ENCODE assay signal across 25 cellular contexts in the genomic region with DNA sequence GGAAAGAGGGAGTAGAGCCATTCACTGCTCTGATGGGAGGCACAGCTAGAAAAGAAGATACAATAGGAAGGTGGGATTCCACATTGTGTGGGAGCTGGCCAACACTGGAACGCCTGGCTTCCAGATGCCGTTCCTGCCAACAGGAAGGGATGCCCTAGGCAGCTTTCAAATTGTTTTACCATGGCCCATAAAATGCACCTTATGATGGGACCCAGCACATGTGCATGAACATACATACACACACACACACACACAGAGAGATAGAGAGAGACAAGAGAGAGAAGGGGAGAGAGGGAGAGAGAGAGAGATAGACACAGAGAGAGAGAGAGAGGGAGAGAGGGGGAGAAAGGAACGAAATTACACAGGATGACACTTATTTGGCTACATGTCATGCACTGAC.
A peak's percentile ranks its signal among the peaks of the same experiment; 100 is the strongest.
DNase-seq lines count a peak whose midpoint lies in the region; ATAC-seq, FAIRE-seq and TF ChIP-seq lines count a peak whose summit lies in the region.
"Had no signal": no experiment of that assay in that cellular context is flagged by ENCODE, and none has a peak within 500 bp of the region (broad histone marks: within the 10 kb centered on the region; RNA-seq: fewer than 3 reads in every experiment).

No MANE protein-coding gene starts in this region.

- no peak overlapping the region for H4K8ac ChIP-seq in H1 (ENCODE audit: extremely low read depth, insufficient read depth, low read length)

- H3K79me1 ChIP-seq in H1 (ENCODE audit: low read depth, low read length): no peaks in the 10 kb centered on the region

- TF ChIP-seq CTCF in HEK293 (tag by site-specific recombination; IDR thresholded peaks at IDR 0.05) (no peak), SK-N-SH (IDR thresholded peaks at IDR 0.05) (no peak), H1 (IDR thresholded peaks at IDR 0.05; ENCODE audit: control extremely low read depth in 1 of 3, insufficient read depth in 1 of 3, low read depth in 1 of 3, low read length in 3 of 3) (no peak), thyroid gland (IDR thresholded peaks at IDR 0.05) (no peak)

- no peak overlapping the region for H2BK15ac ChIP-seq in H1 (ENCODE audit: low read length)

- H3K27ac ChIP-seq in HEK293 (ENCODE audit: extremely low read depth, low read depth, low read length) (no peak overlapping the region), SK-N-SH (ENCODE audit: low read depth in 2 of 2, low read length in 1 of 2) (no peak overlapping the region), H1 (ENCODE audit: low read depth, low read length) (no peak overlapping the region), thyroid gland (no peak overlapping the region)
- H3K27ac ChIP-seq: BLaER1 had no signal

- no peak overlapping the region for H2BK120ac ChIP-seq in H1 (replicated peaks; ENCODE audit: low read depth, low read length)

- H3K4me2 ChIP-seq in SK-N-SH (no peak overlapping the region), H1 (ENCODE audit: insufficient read depth in 1 of 2, low read depth in 2 of 2, low read length in 2 of 2) (no peak overlapping the region)
- H3K4me2 ChIP-seq: BLaER1 had no signal

- H3K4me1 Mint-ChIP-seq in stimulated activated memory B cell treated with anti-CD40 and anti-IgM and Interleukin-4, amounts not matched to agents 10 μg/mL and 1 μg/mL and 100 μg/mL, for 72 hours: no peaks in the 10 kb centered on the region
- H3K4me1 Mint-ChIP-seq: CD14-positive monocyte; CD4-positive, alpha-beta memory T cell; CD4-positive, CD25-positive, alpha-beta regulatory T cell; CD8-positive, alpha-beta memory T cell had no signal

- H3K36me3 ChIP-seq in HEK293 (ENCODE audit: control insufficient read depth in 2 of 2, insufficient read depth in 1 of 2, low read length in 2 of 2) (no peaks in the 10 kb centered on the region), SK-N-SH (replicated peaks in 1 of 2; ENCODE audit: control insufficient read depth in 1 of 2, insufficient read depth in 2 of 2, low read length in 1 of 2) (no peaks in the 10 kb centered on the region), H1 (ENCODE audit: control insufficient read depth in 2 of 4, insufficient read depth in 4 of 4, low read length in 3 of 4) (no peaks in the 10 kb centered on the region), thyroid gland (no peaks in the 10 kb centered on the region)
- H3K36me3 ChIP-seq: BE2C had no signal

- peak; percentile 29 for ATAC-seq in stimulated activated memory B cell treated with anti-CD40 and anti-IgM and Interleukin-4, amounts not matched to agents 10 μg/mL and 1 μg/mL and 100 μg/mL, for 72 hours

- no peak for FAIRE-seq in H1 (lab: Jason Lieb, UNC)
- FAIRE-seq: A204.1, G401.6, GM12891, GM19239 had no signal

- H3K4ac ChIP-seq in H1 (replicated peaks; ENCODE audit: insufficient read length, low read depth, low read length): no peak overlapping the region

- peaks cover 5% of the 10 kb centered on the region for H3K9me3 Mint-ChIP-seq in stimulated activated memory B cell treated with anti-CD40 and anti-IgM and Interleukin-4, amounts not matched to agents 10 μg/mL and 1 μg/mL and 100 μg/mL, for 72 hours
- H3K9me3 Mint-ChIP-seq: CD8-positive, alpha-beta memory T cell had no signal

- H3K27me3 ChIP-seq in SK-N-SH (ENCODE audit: insufficient read depth) (no peaks in the 10 kb centered on the region), H1 (replicated peaks in 1 of 4; ENCODE audit: control insufficient read depth in 3 of 4, extremely low read depth in 1 of 4, insufficient read depth in 3 of 4, low read length in 3 of 4) (0 out of 7 replicates have a peak, but pooled peaks cover 0 to 2% (median 0%) of the 10 kb centered on the region in 4 experiments), thyroid gland (no peaks in the 10 kb centered on the region)
- H3K27me3 ChIP-seq: BE2C, BLaER1 had no signal

- H2AK5ac ChIP-seq in H1 (ENCODE audit: low read depth, low read length): no peak overlapping the region

- no peaks in the 10 kb centered on the region for H3K79me2 ChIP-seq in SK-N-SH (ENCODE audit: insufficient read depth)
- H3K79me2 ChIP-seq in H1 (ENCODE audit: control insufficient read depth in 1 of 2, insufficient read depth in 2 of 2, low read length in 2 of 2): no peaks in the 10 kb centered on the region

- H2BK20ac ChIP-seq in H1 (ENCODE audit: low read length): no peak overlapping the region

- H2AFZ ChIP-seq in SK-N-SH (ENCODE audit: low read depth): no peak overlapping the region
- H2AFZ ChIP-seq in H1 (ENCODE audit: low read length): 0 out of 2 replicates have a peak overlapping the region, but pooled peaks have one; percentile 33

- intact Hi-C loops in thyroid gland (cut with DNase I): no loop called here

- peaks cover 32% of the 10 kb centered on the region for H3K27me3 Mint-ChIP-seq in stimulated activated memory B cell treated with anti-CD40 and anti-IgM and Interleukin-4, amounts not matched to agents 10 μg/mL and 1 μg/mL and 100 μg/mL, for 72 hours

- H3K4me1 ChIP-seq in HEK293 (ENCODE audit: control insufficient read depth, insufficient read depth, low read length) (no peaks in the 10 kb centered on the region), SK-N-SH (ENCODE audit: control insufficient read depth in 1 of 2, insufficient read depth in 2 of 2, low read depth in 1 of 2, low read length in 1 of 2) (peaks cover 0 to 6% of the 10 kb centered on the region in 2 experiments; a peak in 1 of 4 replicates), H1 (replicated peaks in 1 of 4; ENCODE audit: control insufficient read depth in 3 of 4, insufficient read depth in 4 of 4, low read length in 3 of 4) (no peaks in the 10 kb centered on the region), thyroid gland (no peaks in the 10 kb centered on the region)
- H3K4me1 ChIP-seq: BE2C, BLaER1 had no signal

- WGBS in SK-N-SH (ENCODE audit: low lambda C conversion rate): 19% methylated on average over 3 of the region's 3 CpGs
- WGBS in H1 (ENCODE audit: extremely low coverage in 1 of 2, insufficient coverage in 1 of 2, insufficient read length in 1 of 2, insufficient replicate concordance in 2 of 2, low coverage in 1 of 2, low lambda C conversion rate in 2 of 2, missing lambda C conversion rate in 1 of 2), 2 experiments: 84% methylated on average over 3 of the region's 3 CpGs; no CpG with 5 or more reads in 1 of the 2 experiments
- WGBS in thyroid gland, 2 donors: 58 to 64% methylated on average over 3 of the region's 3 CpGs

- H3K9me3 ChIP-seq in HEK293 (ENCODE audit: control insufficient read depth, insufficient read depth, low read depth, low read length) (no peaks in the 10 kb centered on the region), SK-N-SH (no peaks in the 10 kb centered on the region), H1 (ENCODE audit: insufficient read depth in 2 of 2, low read depth in 1 of 2, low read length in 1 of 2) (no peaks in the 10 kb centered on the region), thyroid gland (no peaks in the 10 kb centered on the region)
- H3K9me3 ChIP-seq: BE2C had no signal

- no peaks in the 10 kb centered on the region for H3F3A ChIP-seq in SK-N-SH (replicated peaks; ENCODE audit: insufficient read depth)

- no peak overlapping the region for H3K4me3 ChIP-seq in HEK293 (ENCODE audit: low read depth, low read length)
- H3K4me3 ChIP-seq in SK-N-SH (ENCODE audit: low read depth in 2 of 2, low read length in 1 of 2): no peak overlapping the region
- no peak overlapping the region for H3K4me3 ChIP-seq in H1 (ENCODE audit: extremely low read depth in 1 of 4, insufficient read depth in 2 of 4, low read depth in 3 of 4, low read length in 4 of 4)
- no peak overlapping the region for H3K4me3 ChIP-seq in thyroid gland (replicated peaks in 1 of 3)
- H3K4me3 ChIP-seq: BLaER1 had no signal

- H4K5ac ChIP-seq in H1 (ENCODE audit: insufficient read length, low read depth, low read length): no peak overlapping the region

- H3K18ac ChIP-seq in H1 (ENCODE audit: extremely low read depth, low read length): no peak overlapping the region

- no peak overlapping the region for H3K27ac Mint-ChIP-seq in stimulated activated memory B cell treated with anti-CD40 and anti-IgM and Interleukin-4, amounts not matched to agents 10 μg/mL and 1 μg/mL and 100 μg/mL, for 72 hours

- no peaks in the 10 kb centered on the region for H3K9me2 ChIP-seq in SK-N-SH

- no peak overlapping the region for H2BK12ac ChIP-seq in H1 (ENCODE audit: low read depth, low read length)

- H3K14ac ChIP-seq in H1 (ENCODE audit: insufficient read length): no peak overlapping the region

- H3K9ac ChIP-seq in SK-N-SH (no peak overlapping the region), H1 (replicated peaks in 1 of 4; ENCODE audit: extremely low read depth in 1 of 4, low read depth in 3 of 4, low read length in 3 of 4) (no peak overlapping the region)
- H3K9ac ChIP-seq: BLaER1 had no signal

- DNase-seq in SK-N-SH (peak; percentile 46), H1 (ENCODE audit: low read depth in 1 of 2, low spot score in 2 of 2) (no peak), DMS153 treated with DMSO at 0.1 percent for 48 hours (lab: John Stamatoyannopoulos, UW; ENCODE audit: unreplicated experiment) (no peak), islet precursor cell (no peak), thyroid gland (no peak)
- DNase-seq: 8988T; ACHN; BE2C; C1 segment of cervical spinal cord; CD4-positive, alpha-beta memory T cell; CD4-positive, CD25-positive, alpha-beta regulatory T cell; CD8-positive, alpha-beta memory T cell; COR-L47; DMS 273 treated with DMSO at 0.1 percent for 48 hours; DMS153; DMS79 treated with DMSO at 0.1 percent for 48 hours; GF-D8 had no signal

- POLR2A ChIA-PET in HEK293 (lab: Yijun Ruan, JAX): no interaction called here
- POLR2A ChIA-PET in SK-N-SH (lab: Yijun Ruan, JAX): interaction anchor here (1.2 kb wide), 1 partner anchor 15 kb away, joined by 4 read pairs; no protein-coding TSS in a partner anchor
- POLR2A ChIA-PET in H1 (lab: Charles Lee; ENCODE audit: partially characterized antibody): interaction anchor here (1.3 to 1.5 kb wide), 2 partner anchors 11 to 13 kb away, joined by 3 read pairs; no protein-coding TSS in a partner anchor

- TF ChIP-seq RAD21 in SK-N-SH (IDR thresholded peaks at IDR 0.05; ENCODE audit: low read length) (no peak), H1 (IDR thresholded peaks at IDR 0.05 in 1 of 2, conservative IDR thresholded peaks at IDR 0.05 in 1 of 2; ENCODE audit: low read depth in 2 of 2, low read length in 2 of 2) (no peak)

- TF ChIP-seq EP300 in SK-N-SH (IDR thresholded peaks at IDR 0.05; ENCODE audit: borderline replicate concordance in 1 of 2, low read depth in 1 of 2, low read length in 1 of 2): peak in 1 of 2 experiments; percentile 53; a peak in 1 of 4 replicates
- no peak for TF ChIP-seq EP300 in H1 (IDR thresholded peaks at IDR 0.05; ENCODE audit: borderline replicate concordance in 1 of 2, low read depth in 2 of 2, low read length in 2 of 2)

- H3K23me2 ChIP-seq in H1 (ENCODE audit: low read depth, low read length): no peaks in the 10 kb centered on the region; the same call in 1 of the 2 replicates

- no peaks in the 10 kb centered on the region for H3K36me3 Mint-ChIP-seq in stimulated activated memory B cell treated with anti-CD40 and anti-IgM and Interleukin-4, amounts not matched to agents 10 μg/mL and 1 μg/mL and 100 μg/mL, for 72 hours
- H3K36me3 Mint-ChIP-seq: CD4-positive, alpha-beta memory T cell; CD4-positive, CD25-positive, alpha-beta regulatory T cell; CD8-positive, alpha-beta memory T cell had no signal

- H3K4me3 Mint-ChIP-seq in stimulated activated memory B cell treated with anti-CD40 and anti-IgM and Interleukin-4, amounts not matched to agents 10 μg/mL and 1 μg/mL and 100 μg/mL, for 72 hours: no peak overlapping the region
- H3K4me3 Mint-ChIP-seq: CD14-positive monocyte; CD4-positive, alpha-beta memory T cell; CD4-positive, CD25-positive, alpha-beta regulatory T cell; CD8-positive, alpha-beta memory T cell had no signal

- H4K20me1 ChIP-seq in SK-N-SH (ENCODE audit: insufficient read depth) (no peaks in the 10 kb centered on the region), H1 (replicated peaks in 1 of 2; ENCODE audit: control insufficient read depth in 1 of 2, insufficient read depth in 2 of 2, low read length in 2 of 2) (no peaks in the 10 kb centered on the region)
- H4K20me1 ChIP-seq: BLaER1 had no signal

- H3K23ac ChIP-seq in H1 (ENCODE audit: insufficient read length): no peak overlapping the region

- CTCF ChIA-PET in HEK293 (lab: Yijun Ruan, JAX) (interaction anchor here (0.6 to 1.8 kb wide), 7 partner anchors 10 to 737 kb away, joined by 3 to 10 read pairs (median 3); no protein-coding TSS in a partner anchor), SK-N-SH (lab: Yijun Ruan, JAX) (interaction anchor here (1.7 to 5.3 kb wide), 3 partner anchors 10 to 31 kb away, joined by 4 to 41 read pairs (median 9); no protein-coding TSS in a partner anchor), H1 (lab: Charles Lee; ENCODE audit: partially characterized antibody) (interaction anchor here (0.9 to 8.2 kb wide), 5 partner anchors 8 to 140 kb away, joined by 3 to 52 read pairs (median 5); partner anchors contain the start of gene AOX1)

- H2BK5ac ChIP-seq in H1 (ENCODE audit: low read depth, low read length): no peak overlapping the region

- no peak overlapping the region for H4K91ac ChIP-seq in H1 (replicated peaks; ENCODE audit: insufficient read length, low read length)

- TF ChIP-seq POLR2A in H1 (IDR thresholded peaks at IDR 0.05; ENCODE audit: control extremely low read depth in 1 of 2, low read depth in 2 of 2, low read length in 2 of 2) (no peak), thyroid gland (IDR thresholded peaks at IDR 0.05) (no peak)

- H3K56ac ChIP-seq in H1 (replicated peaks; ENCODE audit: insufficient read length, low read depth, low read length): no peak overlapping the region
